Comparison of ENCODE assay signal across 8 cellular contexts in genomic region chr6:152301021-152301805, GRCh38.
A peak's percentile ranks its signal among the peaks of the same experiment; 100 is the strongest.
DNase-seq lines count a peak whose midpoint lies in the region; ATAC-seq and TF ChIP-seq lines count a peak whose summit lies in the region.

No MANE protein-coding gene starts in this region.

- intact Hi-C loops in lower leg skin (cut with DNase I; ENCODE audit: low total_unique reads) = no loop called here
- intact Hi-C loops in vagina (cut with DNase I) = loop anchor here (1.0 kb wide), 1 partner anchor 28 kb away; no protein-coding TSS in a partner anchor

- H3K27me3 ChIP-seq in BLaER1 (no peaks in the 10 kb centered on the region), brain microvascular endothelial cell (replicated peaks) (no peaks in the 10 kb centered on the region), vagina (no peaks in the 10 kb centered on the region)

- H3K36me3 ChIP-seq in BLaER1 = no peaks in the 10 kb centered on the region
- peaks cover 10% of the 10 kb centered on the region for H3K36me3 ChIP-seq in brain microvascular endothelial cell (replicated peaks)
- H3K36me3 ChIP-seq in vagina = no peaks in the 10 kb centered on the region

- in situ Hi-C loops in brain microvascular endothelial cell (cut with HindIII; ENCODE audit: low pct_ligation_motif_present, low sequenced_read_pairs) = no loop called here

- peak overlapping the region; percentile 82 for H3K9ac ChIP-seq in BLaER1

- TF ChIP-seq CTCF in brain microvascular endothelial cell (IDR thresholded peaks at IDR 0.05; ENCODE audit: low read depth, low read length, missing control alignments) (no peak), lower leg skin (IDR thresholded peaks at IDR 0.05) (no peak), vagina (IDR thresholded peaks at IDR 0.05) (no peak)

- H4K20me1 ChIP-seq in BLaER1 = no peaks in the 10 kb centered on the region

- peak overlapping the region; percentile 83 for H3K4me2 ChIP-seq in BLaER1

- H3K4me1 ChIP-seq in BLaER1 = peaks cover 50% of the 10 kb centered on the region
- H3K4me1 ChIP-seq in vagina = peaks cover 18% of the 10 kb centered on the region

- peak; percentile 24 for ATAC-seq in GM19397 (IDR thresholded peaks at IDR 0.05; ENCODE audit: unreplicated experiment)
- ATAC-seq in HG03520 (IDR thresholded peaks at IDR 0.05; ENCODE audit: unreplicated experiment) = peak; percentile 27

- DNase-seq in brain microvascular endothelial cell = peak; percentile 20
- DNase-seq in lower leg skin (ENCODE audit: low spot score in 2 of 2) = no peak
- no peak for DNase-seq in vagina (ENCODE audit: extremely low spot score in 2 of 2)
- DNase-seq in iPS-NIHi7 (ENCODE audit: extremely low spot score) = no peak
- DNase-seq in NCI-H524 treated with DMSO at 0.1 percent for 48 hours (lab: John Stamatoyannopoulos, UW) = no peak

- TF ChIP-seq POLR2A in lower leg skin (IDR thresholded peaks at IDR 0.05) (no peak), vagina (IDR thresholded peaks at IDR 0.05) (no peak)

- H3K9me3 ChIP-seq in BLaER1 = no peaks in the 10 kb centered on the region
- no peaks in the 10 kb centered on the region for H3K9me3 ChIP-seq in vagina

- 18 to 22% methylated on average over 9 of the region's 9 CpGs for whole genome bisulfite sequencing in lower leg skin, 2 donors

- H3K27ac ChIP-seq in BLaER1 (peak overlapping the region; percentile 77), brain microvascular endothelial cell (peak overlapping the region; percentile 75), vagina (peak overlapping the region; percentile 80)

- H3K4me3 ChIP-seq in BLaER1 (peak overlapping the region; percentile 77), brain microvascular endothelial cell (ENCODE audit: low read depth, low read length) (peak overlapping the region; percentile 84), lower leg skin (ENCODE audit: low read depth, poor library complexity, severe bottlenecking) (peak overlapping the region; percentile 36), vagina (peak overlapping the region; percentile 44 to 56)
